Comparison of ENCODE assay signal across 8 cellular contexts in genomic region chr3:193971268-193971751, GRCh38.
DNase-seq lines count a peak whose midpoint lies in the region; ATAC-seq, FAIRE-seq and TF ChIP-seq lines count a peak whose summit lies in the region.
"Had no signal": no experiment of that assay in that cellular context is flagged by ENCODE, and none has a peak within 500 bp of the region (broad histone marks: within the 10 kb centered on the region; RNA-seq: fewer than 3 reads in every experiment).

No MANE protein-coding gene starts in this region.

- CTCF ChIA-PET in K562 (lab: Yijun Ruan, JAX; ENCODE audit: low intra/inter-chr PET ratio), result no interaction called here

- no peak for TF ChIP-seq POLR2A in K562 (conservative IDR thresholded peaks at IDR 0.05)

- TF ChIP-seq CTCF in K562 (IDR thresholded peaks at IDR 0.05 in 2 of 3, conservative IDR thresholded peaks at IDR 0.05 in 1 of 3; ENCODE audit: insufficient read depth in 2 of 3, low read depth in 1 of 3, low read length in 3 of 3), result no peak

- peaks cover 6 to 19% of the 10 kb centered on the region in 2 experiments; a peak in 4 of 5 replicates for H3K4me1 ChIP-seq in K562 (replicated peaks in 1 of 2; ENCODE audit: control insufficient read depth in 2 of 2, insufficient read depth in 2 of 2, low read length in 2 of 2)

- H3K9ac ChIP-seq in K562 (ENCODE audit: insufficient read depth in 1 of 2, low read depth in 2 of 2, low read length in 2 of 2), result no peak overlapping the region

- FAIRE-seq in GM19239 (lab: Jason Lieb, UNC) (no peak), K562 (lab: Jason Lieb, UNC) (no peak)

- POLR2A ChIA-PET in K562 (lab: Yijun Ruan, JAX), result interaction anchor here (0.5 to 1.7 kb wide), 6 partner anchors 9 to 183 kb away, joined by 3 to 12 read pairs (median 4); partner anchors contain the start of gene HES1

- peak overlapping the region; percentile 18; the same call in 1 of the 2 replicates for H2AFZ ChIP-seq in K562 (ENCODE audit: low read depth, low read length)

- H3K27me3 ChIP-seq in K562 (ENCODE audit: control insufficient read depth in 2 of 2, insufficient read depth in 2 of 2, low read length in 2 of 2), result no peaks in the 10 kb centered on the region

- intact Hi-C loops in K562 (cut with micrococcal nuclease), result loop anchor here (10.0 kb wide), 1 partner anchor 163 kb away; the partner anchor contains the start of gene HES1

- H4K20me1 ChIP-seq in K562 (replicated peaks; ENCODE audit: control insufficient read depth, insufficient read depth, low read length), result no peaks in the 10 kb centered on the region

- H3K4me3 ChIP-seq in K562, result no peak overlapping the region
- H3K4me3 ChIP-seq: heart left ventricle had no signal

- TF ChIP-seq RAD21 in K562 (CRISPR knock-in tag; conservative IDR thresholded peaks at IDR 0.05 in 1 of 2, IDR thresholded peaks at IDR 0.05 in 1 of 2), result no peak

- peaks cover 9% of the 10 kb centered on the region for H3K4me1 Mint-ChIP-seq in stimulated activated effector memory CD8-positive, alpha-beta T cell treated with anti-CD3 and anti-CD28 coated beads, Interleukin-12 subunit alpha, Interleukin-12 subunit beta, amount 100 ng/mL, for 72 hours

- no TSS peak for BruUV-seq in K562 (replicated peaks; lab: Mats Ljungman, UMichigan)

- peaks cover 4% of the 10 kb centered on the region for H3K36me3 Mint-ChIP-seq in stimulated activated effector memory CD8-positive, alpha-beta T cell treated with anti-CD3 and anti-CD28 coated beads, Interleukin-12 subunit alpha, Interleukin-12 subunit beta, amount 100 ng/mL, for 72 hours

- DNase-seq in GM19239 (ENCODE audit: insufficient read length, low spot score) (peak; percentile 18), K562 (ENCODE audit: extremely low read depth in 1 of 4, low spot score in 3 of 4) (no peak), globus pallidus (ENCODE audit: low spot score) (no peak), MV-4-11 (lab: John Stamatoyannopoulos, UW) (no peak)
- DNase-seq in stimulated activated effector memory CD8-positive, alpha-beta T cell treated with anti-CD3 and anti-CD28 coated beads, Interleukin-12 subunit alpha, Interleukin-12 subunit beta, amount 100 ng/mL, for 72 hours (ENCODE audit: low spot score in 2 of 2), result peak in 1 of 2 donors; percentile 44

- no peaks in the 10 kb centered on the region for H3K79me2 ChIP-seq in K562 (ENCODE audit: control insufficient read depth, insufficient read depth, low read length)

- in situ Hi-C loops in K562 (cut with MboI), result no loop called here

- no peaks in the 10 kb centered on the region for H3K36me3 ChIP-seq in K562 (ENCODE audit: control insufficient read depth, insufficient read depth, low read length)
- H3K36me3 ChIP-seq: heart left ventricle had no signal

- WGBS in K562 (ENCODE audit: insufficient coverage, low coverage, missing lambda C conversion rate), result 77% methylated on average over 8 of the region's 8 CpGs

- TF ChIP-seq EP300 in K562 (IDR thresholded peaks at IDR 0.05; ENCODE audit: low read length), result no peak

- no peak overlapping the region for H3K4me2 ChIP-seq in K562 (ENCODE audit: insufficient read depth, low read length)

- H3K4me3 Mint-ChIP-seq in stimulated activated effector memory CD8-positive, alpha-beta T cell treated with anti-CD3 and anti-CD28 coated beads, Interleukin-12 subunit alpha, Interleukin-12 subunit beta, amount 100 ng/mL, for 72 hours, result no peak overlapping the region

- no peaks in the 10 kb centered on the region for H3K9me3 Mint-ChIP-seq in stimulated activated effector memory CD8-positive, alpha-beta T cell treated with anti-CD3 and anti-CD28 coated beads, Interleukin-12 subunit alpha, Interleukin-12 subunit beta, amount 100 ng/mL, for 72 hours

- no peak overlapping the region for H3K27ac ChIP-seq in K562 (ENCODE audit: extremely low read depth, low read depth, low read length)
- H3K27ac ChIP-seq: heart left ventricle had no signal

- no peak overlapping the region for H3K27ac Mint-ChIP-seq in stimulated activated effector memory CD8-positive, alpha-beta T cell treated with anti-CD3 and anti-CD28 coated beads, Interleukin-12 subunit alpha, Interleukin-12 subunit beta, amount 100 ng/mL, for 72 hours

- ATAC-seq in HG03342 (IDR thresholded peaks at IDR 0.05; ENCODE audit: unreplicated experiment) (peak; percentile 67), K562 (no peak), GM19455 (IDR thresholded peaks at IDR 0.05; ENCODE audit: unreplicated experiment) (no peak)
- peak; percentile 71 for ATAC-seq in stimulated activated effector memory CD8-positive, alpha-beta T cell treated with anti-CD3 and anti-CD28 coated beads, Interleukin-12 subunit alpha, Interleukin-12 subunit beta, amount 100 ng/mL, for 72 hours

- no peaks in the 10 kb centered on the region for H3K9me1 ChIP-seq in K562 (ENCODE audit: control insufficient read depth, insufficient read depth, low read length)

- no peaks in the 10 kb centered on the region for H3K9me3 ChIP-seq in K562 (replicated peaks; ENCODE audit: control insufficient read depth, insufficient read depth, low read depth, low read length)
- H3K9me3 ChIP-seq: heart left ventricle had no signal

TF ChIP-seq in K562, 482 proteins besides CTCF, POLR2A, EP300 and RAD21 (continues in another document):
- TF ChIP-seq FOXA1 (IDR thresholded peaks at IDR 0.05; ENCODE audit: borderline replicate concordance) (no peak), PRPF4 (IDR thresholded peaks at IDR 0.05; ENCODE audit: insufficient read depth, low read depth, low read length, poor library complexity, severe bottlenecking) (no peak), MTF1 (CRISPR knock-in tag; IDR thresholded peaks at IDR 0.05; ENCODE audit: borderline replicate concordance) (no peak)
- TF ChIP-seq, protein P1, sequence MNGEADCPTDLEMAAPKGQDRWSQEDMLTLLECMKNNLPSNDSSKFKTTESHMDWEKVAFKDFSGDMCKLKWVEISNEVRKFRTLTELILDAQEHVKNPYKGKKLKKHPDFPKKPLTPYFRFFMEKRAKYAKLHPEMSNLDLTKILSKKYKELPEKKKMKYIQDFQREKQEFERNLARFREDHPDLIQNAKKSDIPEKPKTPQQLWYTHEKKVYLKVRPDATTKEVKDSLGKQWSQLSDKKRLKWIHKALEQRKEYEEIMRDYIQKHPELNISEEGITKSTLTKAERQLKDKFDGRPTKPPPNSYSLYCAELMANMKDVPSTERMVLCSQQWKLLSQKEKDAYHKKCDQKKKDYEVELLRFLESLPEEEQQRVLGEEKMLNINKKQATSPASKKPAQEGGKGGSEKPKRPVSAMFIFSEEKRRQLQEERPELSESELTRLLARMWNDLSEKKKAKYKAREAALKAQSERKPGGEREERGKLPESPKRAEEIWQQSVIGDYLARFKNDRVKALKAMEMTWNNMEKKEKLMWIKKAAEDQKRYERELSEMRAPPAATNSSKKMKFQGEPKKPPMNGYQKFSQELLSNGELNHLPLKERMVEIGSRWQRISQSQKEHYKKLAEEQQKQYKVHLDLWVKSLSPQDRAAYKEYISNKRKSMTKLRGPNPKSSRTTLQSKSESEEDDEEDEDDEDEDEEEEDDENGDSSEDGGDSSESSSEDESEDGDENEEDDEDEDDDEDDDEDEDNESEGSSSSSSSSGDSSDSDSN (IDR thresholded peaks at IDR 0.05; ENCODE audit: borderline replicate concordance in 1 of 2, low read depth in 2 of 2, low read length in 2 of 2), result no peak
- TF ChIP-seq, protein P2, sequence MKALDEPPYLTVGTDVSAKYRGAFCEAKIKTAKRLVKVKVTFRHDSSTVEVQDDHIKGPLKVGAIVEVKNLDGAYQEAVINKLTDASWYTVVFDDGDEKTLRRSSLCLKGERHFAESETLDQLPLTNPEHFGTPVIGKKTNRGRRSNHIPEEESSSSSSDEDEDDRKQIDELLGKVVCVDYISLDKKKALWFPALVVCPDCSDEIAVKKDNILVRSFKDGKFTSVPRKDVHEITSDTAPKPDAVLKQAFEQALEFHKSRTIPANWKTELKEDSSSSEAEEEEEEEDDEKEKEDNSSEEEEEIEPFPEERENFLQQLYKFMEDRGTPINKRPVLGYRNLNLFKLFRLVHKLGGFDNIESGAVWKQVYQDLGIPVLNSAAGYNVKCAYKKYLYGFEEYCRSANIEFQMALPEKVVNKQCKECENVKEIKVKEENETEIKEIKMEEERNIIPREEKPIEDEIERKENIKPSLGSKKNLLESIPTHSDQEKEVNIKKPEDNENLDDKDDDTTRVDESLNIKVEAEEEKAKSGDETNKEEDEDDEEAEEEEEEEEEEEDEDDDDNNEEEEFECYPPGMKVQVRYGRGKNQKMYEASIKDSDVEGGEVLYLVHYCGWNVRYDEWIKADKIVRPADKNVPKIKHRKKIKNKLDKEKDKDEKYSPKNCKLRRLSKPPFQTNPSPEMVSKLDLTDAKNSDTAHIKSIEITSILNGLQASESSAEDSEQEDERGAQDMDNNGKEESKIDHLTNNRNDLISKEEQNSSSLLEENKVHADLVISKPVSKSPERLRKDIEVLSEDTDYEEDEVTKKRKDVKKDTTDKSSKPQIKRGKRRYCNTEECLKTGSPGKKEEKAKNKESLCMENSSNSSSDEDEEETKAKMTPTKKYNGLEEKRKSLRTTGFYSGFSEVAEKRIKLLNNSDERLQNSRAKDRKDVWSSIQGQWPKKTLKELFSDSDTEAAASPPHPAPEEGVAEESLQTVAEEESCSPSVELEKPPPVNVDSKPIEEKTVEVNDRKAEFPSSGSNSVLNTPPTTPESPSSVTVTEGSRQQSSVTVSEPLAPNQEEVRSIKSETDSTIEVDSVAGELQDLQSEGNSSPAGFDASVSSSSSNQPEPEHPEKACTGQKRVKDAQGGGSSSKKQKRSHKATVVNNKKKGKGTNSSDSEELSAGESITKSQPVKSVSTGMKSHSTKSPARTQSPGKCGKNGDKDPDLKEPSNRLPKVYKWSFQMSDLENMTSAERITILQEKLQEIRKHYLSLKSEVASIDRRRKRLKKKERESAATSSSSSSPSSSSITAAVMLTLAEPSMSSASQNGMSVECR (CRISPR knock-in tag; IDR thresholded peaks at IDR 0.05), result no peak

Comparison
In these comparisons a context has a peak if more than half of its experiments do, and no peak if none do; other contexts are left out.
1. ATAC-seq: peak in HG03342 (single experiment) and stimulated activated effector memory CD8-positive, alpha-beta T cell treated with anti-CD3 and anti-CD28 coated beads, Interleukin-12 subunit alpha, Interleukin-12 subunit beta, amount 100 ng/mL, for 72 hours (single experiment); none in K562 (single experiment) and GM19455 (single experiment).